ENCODE assay signal across 17 cellular contexts in the genomic region with DNA sequence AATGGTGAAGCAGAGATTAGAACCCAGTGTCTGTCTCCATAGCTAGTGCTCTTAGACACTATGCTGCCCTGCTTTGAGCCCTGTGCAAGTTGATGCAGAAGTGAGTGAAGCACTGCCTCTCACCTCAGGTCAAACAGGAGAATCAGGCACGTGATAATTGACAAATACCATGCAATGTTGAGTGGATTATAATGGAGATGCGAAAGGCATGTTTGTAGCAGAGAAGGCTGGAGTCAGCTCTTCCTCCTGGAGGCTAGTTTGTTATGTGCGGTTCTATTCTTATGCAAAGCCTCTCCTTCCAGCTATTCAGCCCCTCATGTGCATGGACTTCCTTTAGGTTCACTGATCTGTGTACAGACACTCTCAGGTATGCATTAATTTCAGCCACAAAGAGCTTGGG.
DNase-seq lines count a peak whose midpoint lies in the region; ATAC-seq and TF ChIP-seq lines count a peak whose summit lies in the region.
"Had no signal": no experiment of that assay in that cellular context is flagged by ENCODE, and none has a peak within 500 bp of the region (broad histone marks: within the 10 kb centered on the region; RNA-seq: fewer than 3 reads in every experiment).

No MANE protein-coding gene starts in this region.

- no peaks in the 10 kb centered on the region for H4K20me1 ChIP-seq in neural progenitor cell (ENCODE audit: low read depth)

- no peaks in the 10 kb centered on the region for H3K27me3 Mint-ChIP-seq in glutamatergic neuron (ENCODE audit: unreplicated experiment)
- no peaks in the 10 kb centered on the region for H3K27me3 Mint-ChIP-seq in neural progenitor cell (ENCODE audit: insufficient read depth, low read depth)
- H3K27me3 Mint-ChIP-seq: CD4-positive, alpha-beta T cell had no signal

- H3K4me1 ChIP-seq in HUES64 (ENCODE audit: insufficient read depth, low read length) (peaks cover 24% of the 10 kb centered on the region), neural progenitor cell (no peaks in the 10 kb centered on the region)
- H3K4me1 ChIP-seq: BE2C had no signal

- H3K9me3 Mint-ChIP-seq in glutamatergic neuron (ENCODE audit: unreplicated experiment) (no peaks in the 10 kb centered on the region), neural progenitor cell (no peaks in the 10 kb centered on the region)
- H3K9me3 Mint-ChIP-seq: CD4-positive, alpha-beta T cell had no signal

- H3K9me3 ChIP-seq in HUES64 (ENCODE audit: insufficient read depth, low read depth, low read length) (no peaks in the 10 kb centered on the region), neural progenitor cell (ENCODE audit: low read depth) (no peaks in the 10 kb centered on the region)
- H3K9me3 ChIP-seq: BE2C had no signal

- peak overlapping the region; percentile 67 for H3K27ac Mint-ChIP-seq in glutamatergic neuron (ENCODE audit: unreplicated experiment)
- H3K27ac Mint-ChIP-seq in neural progenitor cell: no peak overlapping the region
- H3K27ac Mint-ChIP-seq: CD4-positive, alpha-beta T cell had no signal

- no peak for ATAC-seq in HG03039 (IDR thresholded peaks at IDR 0.05; ENCODE audit: unreplicated experiment)
- ATAC-seq in GM18519 (IDR thresholded peaks at IDR 0.05; ENCODE audit: low FRiP score, unreplicated experiment): no peak
- ATAC-seq: K562 had no signal

- H3K79me2 ChIP-seq in neural progenitor cell (ENCODE audit: low read depth): no peaks in the 10 kb centered on the region

- H3K36me3 Mint-ChIP-seq in glutamatergic neuron (ENCODE audit: unreplicated experiment) (peaks cover 3% of the 10 kb centered on the region), neural progenitor cell (no peaks in the 10 kb centered on the region)

- H3K27ac ChIP-seq in HUES64 (ENCODE audit: low read depth, low read length): peak overlapping the region; percentile 4; the same call in 1 of the 2 replicates
- no peak overlapping the region for H3K27ac ChIP-seq in neural progenitor cell

- H3K4me2 ChIP-seq in neural progenitor cell: no peak overlapping the region

- no peak overlapping the region for H3K9ac ChIP-seq in HUES64 (ENCODE audit: low read depth, low read length)
- H3K9ac ChIP-seq in neural progenitor cell: no peak overlapping the region

- 47% methylated on average over 3 of the region's 3 CpGs for WGBS in HUES64

- H3K4me3 Mint-ChIP-seq in glutamatergic neuron (ENCODE audit: unreplicated experiment) (no peak overlapping the region), neural progenitor cell (no peak overlapping the region)
- H3K4me3 Mint-ChIP-seq: CD4-positive, alpha-beta T cell had no signal

- H3K27me3 ChIP-seq in HUES64 (ENCODE audit: insufficient read depth, low read length) (no peaks in the 10 kb centered on the region), neural progenitor cell (no peaks in the 10 kb centered on the region)
- H3K27me3 ChIP-seq: BE2C had no signal

- TF ChIP-seq CTCF in glutamatergic neuron (IDR thresholded peaks at IDR 0.05; ENCODE audit: partially characterized antibody, unreplicated experiment): no peak
- no peak for TF ChIP-seq CTCF in neural progenitor cell (IDR thresholded peaks at IDR 0.05)

- DNase-seq in NCI-H1417 (lab: John Stamatoyannopoulos, UW) (peak in 2 of 3 experiments; percentile 14 to 26), NCI-H1417 treated with DMSO at 0.1 percent for 48 hours (lab: John Stamatoyannopoulos, UW) (no peak), glutamatergic neuron (no peak), neural progenitor cell (ENCODE audit: low spot score) (peak; percentile 39), NCI-H2196 (lab: John Stamatoyannopoulos, UW; ENCODE audit: unreplicated experiment) (no peak)
- DNase-seq: 8988T; BE2C; CD4-positive, alpha-beta T cell; HCEC 1CT; NCI-H226; NCI-H524 treated with DMSO at 0.1 percent for 48 hours; RPMI8226; SIG-M5 had no signal

- no peaks in the 10 kb centered on the region for H3K36me3 ChIP-seq in HUES64 (ENCODE audit: insufficient read depth, low read length)
- no peaks in the 10 kb centered on the region for H3K36me3 ChIP-seq in neural progenitor cell
- H3K36me3 ChIP-seq: BE2C had no signal

- no peak overlapping the region for H2AFZ ChIP-seq in neural progenitor cell (replicated peaks)

- H3K4me1 Mint-ChIP-seq in glutamatergic neuron (ENCODE audit: low read depth, unreplicated experiment) (peaks cover 22% of the 10 kb centered on the region), neural progenitor cell (peaks cover 4% of the 10 kb centered on the region)

- no peak overlapping the region for H3K4me3 ChIP-seq in HUES64 (ENCODE audit: low read length)
- H3K4me3 ChIP-seq in neural progenitor cell: no peak overlapping the region
- H3K4me3 ChIP-seq: K562 had no signal

- H3F3A ChIP-seq in neural progenitor cell (ENCODE audit: low read depth): no peaks in the 10 kb centered on the region

Comparison
In these comparisons a context has a peak if more than half of its experiments do, and no peak if none do; other contexts are left out.
1. DNase-seq: peak in NCI-H1417 (2 of 3) and neural progenitor cell (single experiment); none in NCI-H1417 treated with DMSO at 0.1 percent for 48 hours (single experiment), glutamatergic neuron (single experiment) and NCI-H2196 (single experiment).